ENCODE assay signal across 1 cellular context in the genomic region with DNA sequence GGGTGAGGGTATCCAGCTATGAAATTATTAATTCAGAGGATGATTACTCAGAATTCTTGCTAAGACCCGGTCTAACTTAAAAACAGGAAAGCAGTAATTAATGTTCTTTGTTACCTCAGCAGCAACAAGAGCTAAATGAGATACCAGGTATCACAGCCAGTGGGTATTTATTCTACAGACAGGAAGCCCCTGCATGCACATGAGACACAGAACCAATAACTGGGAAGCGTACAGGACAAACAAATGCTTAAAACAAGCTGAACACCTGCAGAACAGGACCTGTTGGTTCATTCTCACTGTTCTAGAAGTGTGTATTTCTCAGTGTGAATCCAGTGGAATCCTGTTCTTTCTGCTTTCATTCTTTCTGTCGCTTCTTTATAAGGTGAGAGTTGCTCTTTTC.
TF ChIP-seq lines count a peak whose summit lies in the region.

No MANE protein-coding gene starts in this region.

TF ChIP-seq in GM23338, 12 proteins besides CTCF, POLR2A, EP300 and RAD21:
- TF ChIP-seq, protein P1, sequence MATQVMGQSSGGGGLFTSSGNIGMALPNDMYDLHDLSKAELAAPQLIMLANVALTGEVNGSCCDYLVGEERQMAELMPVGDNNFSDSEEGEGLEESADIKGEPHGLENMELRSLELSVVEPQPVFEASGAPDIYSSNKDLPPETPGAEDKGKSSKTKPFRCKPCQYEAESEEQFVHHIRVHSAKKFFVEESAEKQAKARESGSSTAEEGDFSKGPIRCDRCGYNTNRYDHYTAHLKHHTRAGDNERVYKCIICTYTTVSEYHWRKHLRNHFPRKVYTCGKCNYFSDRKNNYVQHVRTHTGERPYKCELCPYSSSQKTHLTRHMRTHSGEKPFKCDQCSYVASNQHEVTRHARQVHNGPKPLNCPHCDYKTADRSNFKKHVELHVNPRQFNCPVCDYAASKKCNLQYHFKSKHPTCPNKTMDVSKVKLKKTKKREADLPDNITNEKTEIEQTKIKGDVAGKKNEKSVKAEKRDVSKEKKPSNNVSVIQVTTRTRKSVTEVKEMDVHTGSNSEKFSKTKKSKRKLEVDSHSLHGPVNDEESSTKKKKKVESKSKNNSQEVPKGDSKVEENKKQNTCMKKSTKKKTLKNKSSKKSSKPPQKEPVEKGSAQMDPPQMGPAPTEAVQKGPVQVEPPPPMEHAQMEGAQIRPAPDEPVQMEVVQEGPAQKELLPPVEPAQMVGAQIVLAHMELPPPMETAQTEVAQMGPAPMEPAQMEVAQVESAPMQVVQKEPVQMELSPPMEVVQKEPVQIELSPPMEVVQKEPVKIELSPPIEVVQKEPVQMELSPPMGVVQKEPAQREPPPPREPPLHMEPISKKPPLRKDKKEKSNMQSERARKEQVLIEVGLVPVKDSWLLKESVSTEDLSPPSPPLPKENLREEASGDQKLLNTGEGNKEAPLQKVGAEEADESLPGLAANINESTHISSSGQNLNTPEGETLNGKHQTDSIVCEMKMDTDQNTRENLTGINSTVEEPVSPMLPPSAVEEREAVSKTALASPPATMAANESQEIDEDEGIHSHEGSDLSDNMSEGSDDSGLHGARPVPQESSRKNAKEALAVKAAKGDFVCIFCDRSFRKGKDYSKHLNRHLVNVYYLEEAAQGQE (IDR thresholded peaks at IDR 0.05; ENCODE audit: unreplicated experiment) = no peak
- no peak for TF ChIP-seq EZH2 (IDR thresholded peaks at IDR 0.05; ENCODE audit: low read depth, unreplicated experiment)
- TF ChIP-seq, protein P2, sequence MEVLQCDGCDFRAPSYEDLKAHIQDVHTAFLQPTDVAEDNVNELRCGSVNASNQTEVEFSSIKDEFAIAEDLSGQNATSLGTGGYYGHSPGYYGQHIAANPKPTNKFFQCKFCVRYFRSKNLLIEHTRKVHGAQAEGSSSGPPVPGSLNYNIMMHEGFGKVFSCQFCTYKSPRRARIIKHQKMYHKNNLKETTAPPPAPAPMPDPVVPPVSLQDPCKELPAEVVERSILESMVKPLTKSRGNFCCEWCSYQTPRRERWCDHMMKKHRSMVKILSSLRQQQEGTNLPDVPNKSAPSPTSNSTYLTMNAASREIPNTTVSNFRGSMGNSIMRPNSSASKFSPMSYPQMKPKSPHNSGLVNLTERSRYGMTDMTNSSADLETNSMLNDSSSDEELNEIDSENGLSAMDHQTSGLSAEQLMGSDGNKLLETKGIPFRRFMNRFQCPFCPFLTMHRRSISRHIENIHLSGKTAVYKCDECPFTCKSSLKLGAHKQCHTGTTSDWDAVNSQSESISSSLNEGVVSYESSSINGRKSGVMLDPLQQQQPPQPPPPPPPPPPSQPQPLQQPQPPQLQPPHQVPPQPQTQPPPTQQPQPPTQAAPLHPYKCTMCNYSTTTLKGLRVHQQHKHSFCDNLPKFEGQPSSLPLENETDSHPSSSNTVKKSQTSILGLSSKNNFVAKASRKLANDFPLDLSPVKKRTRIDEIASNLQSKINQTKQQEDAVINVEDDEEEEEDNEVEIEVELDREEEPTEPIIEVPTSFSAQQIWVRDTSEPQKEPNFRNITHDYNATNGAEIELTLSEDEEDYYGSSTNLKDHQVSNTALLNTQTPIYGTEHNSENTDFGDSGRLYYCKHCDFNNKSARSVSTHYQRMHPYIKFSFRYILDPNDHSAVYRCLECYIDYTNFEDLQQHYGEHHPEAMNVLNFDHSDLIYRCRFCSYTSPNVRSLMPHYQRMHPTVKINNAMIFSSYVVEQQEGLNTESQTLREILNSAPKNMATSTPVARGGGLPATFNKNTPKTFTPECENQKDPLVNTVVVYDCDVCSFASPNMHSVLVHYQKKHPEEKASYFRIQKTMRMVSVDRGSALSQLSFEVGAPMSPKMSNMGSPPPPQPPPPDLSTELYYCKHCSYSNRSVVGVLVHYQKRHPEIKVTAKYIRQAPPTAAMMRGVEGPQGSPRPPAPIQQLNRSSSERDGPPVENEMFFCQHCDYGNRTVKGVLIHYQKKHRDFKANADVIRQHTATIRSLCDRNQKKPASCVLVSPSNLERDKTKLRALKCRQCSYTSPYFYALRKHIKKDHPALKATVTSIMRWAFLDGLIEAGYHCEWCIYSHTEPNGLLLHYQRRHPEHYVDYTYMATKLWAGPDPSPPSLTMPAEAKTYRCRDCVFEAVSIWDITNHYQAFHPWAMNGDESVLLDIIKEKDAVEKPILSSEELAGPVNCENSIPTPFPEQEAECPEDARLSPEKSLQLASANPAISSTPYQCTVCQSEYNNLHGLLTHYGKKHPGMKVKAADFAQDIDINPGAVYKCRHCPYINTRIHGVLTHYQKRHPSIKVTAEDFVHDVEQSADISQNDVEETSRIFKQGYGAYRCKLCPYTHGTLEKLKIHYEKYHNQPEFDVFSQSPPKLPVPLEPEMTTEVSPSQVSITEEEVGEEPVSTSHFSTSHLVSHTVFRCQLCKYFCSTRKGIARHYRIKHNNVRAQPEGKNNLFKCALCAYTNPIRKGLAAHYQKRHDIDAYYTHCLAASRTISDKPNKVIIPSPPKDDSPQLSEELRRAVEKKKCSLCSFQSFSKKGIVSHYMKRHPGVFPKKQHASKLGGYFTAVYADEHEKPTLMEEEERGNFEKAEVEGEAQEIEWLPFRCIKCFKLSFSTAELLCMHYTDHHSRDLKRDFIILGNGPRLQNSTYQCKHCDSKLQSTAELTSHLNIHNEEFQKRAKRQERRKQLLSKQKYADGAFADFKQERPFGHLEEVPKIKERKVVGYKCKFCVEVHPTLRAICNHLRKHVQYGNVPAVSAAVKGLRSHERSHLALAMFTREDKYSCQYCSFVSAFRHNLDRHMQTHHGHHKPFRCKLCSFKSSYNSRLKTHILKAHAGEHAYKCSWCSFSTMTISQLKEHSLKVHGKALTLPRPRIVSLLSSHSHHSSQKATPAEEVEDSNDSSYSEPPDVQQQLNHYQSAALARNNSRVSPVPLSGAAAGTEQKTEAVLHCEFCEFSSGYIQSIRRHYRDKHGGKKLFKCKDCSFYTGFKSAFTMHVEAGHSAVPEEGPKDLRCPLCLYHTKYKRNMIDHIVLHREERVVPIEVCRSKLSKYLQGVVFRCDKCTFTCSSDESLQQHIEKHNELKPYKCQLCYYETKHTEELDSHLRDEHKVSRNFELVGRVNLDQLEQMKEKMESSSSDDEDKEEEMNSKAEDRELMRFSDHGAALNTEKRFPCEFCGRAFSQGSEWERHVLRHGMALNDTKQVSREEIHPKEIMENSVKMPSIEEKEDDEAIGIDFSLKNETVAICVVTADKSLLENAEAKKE (CRISPR knock-in tag; IDR thresholded peaks at IDR 0.05) = no peak
- TF ChIP-seq JUNB (IDR thresholded peaks at IDR 0.05; ENCODE audit: unreplicated experiment) = no peak
- no peak for TF ChIP-seq ZNF331 (CRISPR knock-in tag; IDR thresholded peaks at IDR 0.05; ENCODE audit: low read depth)
- TF ChIP-seq EZH2phosphoT487 (IDR thresholded peaks at IDR 0.05; ENCODE audit: unreplicated experiment) = no peak
- no peak for TF ChIP-seq POLR2AphosphoS5 (IDR thresholded peaks at IDR 0.05; ENCODE audit: low read depth)
- TF ChIP-seq ZNF114 (CRISPR knock-in tag; IDR thresholded peaks at IDR 0.05) = no peak
- TF ChIP-seq NANOG (IDR thresholded peaks at IDR 0.05; ENCODE audit: borderline replicate concordance) = no peak
- TF ChIP-seq STAT1 (IDR thresholded peaks at IDR 0.05; ENCODE audit: unreplicated experiment) = no peak
- TF ChIP-seq, protein P3, sequence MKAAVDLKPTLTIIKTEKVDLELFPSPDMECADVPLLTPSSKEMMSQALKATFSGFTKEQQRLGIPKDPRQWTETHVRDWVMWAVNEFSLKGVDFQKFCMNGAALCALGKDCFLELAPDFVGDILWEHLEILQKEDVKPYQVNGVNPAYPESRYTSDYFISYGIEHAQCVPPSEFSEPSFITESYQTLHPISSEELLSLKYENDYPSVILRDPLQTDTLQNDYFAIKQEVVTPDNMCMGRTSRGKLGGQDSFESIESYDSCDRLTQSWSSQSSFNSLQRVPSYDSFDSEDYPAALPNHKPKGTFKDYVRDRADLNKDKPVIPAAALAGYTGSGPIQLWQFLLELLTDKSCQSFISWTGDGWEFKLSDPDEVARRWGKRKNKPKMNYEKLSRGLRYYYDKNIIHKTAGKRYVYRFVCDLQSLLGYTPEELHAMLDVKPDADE (IDR thresholded peaks at IDR 0.05) = no peak
- no peak for TF ChIP-seq CREB1 (CRISPR knock-in tag; IDR thresholded peaks at IDR 0.05; ENCODE audit: low read depth)
